Comparison of ENCODE assay signal across 2 cellular contexts in the genomic region with DNA sequence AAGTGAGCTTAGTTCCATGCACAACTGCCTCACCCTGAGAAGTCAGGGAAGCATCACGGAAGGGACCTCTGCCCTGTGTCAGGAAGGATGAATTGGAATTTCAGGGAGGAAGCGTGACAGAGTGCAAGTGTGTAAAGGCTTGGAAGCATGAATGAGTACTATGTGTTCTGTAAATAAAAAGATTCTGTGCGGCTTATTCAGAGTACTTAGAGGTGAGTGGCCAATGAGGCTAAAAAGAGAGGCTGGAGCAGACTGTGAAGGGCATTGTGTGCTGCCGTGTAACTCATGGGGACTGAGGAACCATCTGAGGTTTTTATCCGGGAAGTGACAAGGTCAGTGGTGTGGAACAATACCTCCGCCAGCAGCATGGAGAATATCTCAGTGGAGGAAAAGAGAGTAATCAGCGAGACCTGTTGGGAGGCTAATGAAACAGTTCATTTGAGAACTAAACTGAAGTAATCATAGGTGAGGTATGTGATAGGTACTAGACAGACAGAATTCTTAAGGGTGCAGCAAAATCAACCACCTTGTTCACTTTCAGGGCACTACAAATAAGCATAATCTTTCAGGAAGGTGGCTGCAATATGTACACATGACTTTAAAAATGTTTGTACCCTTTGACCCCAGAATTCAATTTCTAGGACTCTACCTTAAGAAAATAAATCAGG.
TF ChIP-seq lines count a peak whose summit lies in the region.

No MANE protein-coding gene starts in this region.

TF ChIP-seq in WTC11, 78 proteins besides CTCF, POLR2A, EP300 and RAD21 (continued from another document):
- TF ChIP-seq ZNF532 (CRISPR knock-in tag; IDR thresholded peaks at IDR 0.05; ENCODE audit: borderline replicate concordance) (no peak), NR3C1 (CRISPR knock-in tag; conservative IDR thresholded peaks at IDR 0.05; ENCODE audit: low read depth) (no peak), GTF2I (CRISPR knock-in tag; conservative IDR thresholded peaks at IDR 0.05) (no peak), ZNF425 (CRISPR knock-in tag; conservative IDR thresholded peaks at IDR 0.05) (no peak), FOXK1 (CRISPR knock-in tag; IDR thresholded peaks at IDR 0.05) (no peak), ZNF416 (CRISPR knock-in tag; IDR thresholded peaks at IDR 0.05) (no peak), NR2C2 (CRISPR knock-in tag; IDR thresholded peaks at IDR 0.05) (no peak), NFYB (CRISPR knock-in tag; conservative IDR thresholded peaks at IDR 0.05; ENCODE audit: low read depth) (no peak), ZNF121 (CRISPR knock-in tag; IDR thresholded peaks at IDR 0.05) (no peak), ZBTB21 (CRISPR knock-in tag; IDR thresholded peaks at IDR 0.05; ENCODE audit: borderline replicate concordance) (no peak)

TF ChIP-seq in HepG2, 621 proteins besides CTCF, POLR2A, EP300 and RAD21 (continued from another document):
- peak; percentile 68; the same call in 1 of the 2 replicates for TF ChIP-seq ZBTB43 (CRISPR knock-in tag; conservative IDR thresholded peaks at IDR 0.05)
- TF ChIP-seq ZNF232 (CRISPR knock-in tag; IDR thresholded peaks at IDR 0.05; ENCODE audit: borderline replicate concordance): no peak
- no peak for TF ChIP-seq ZNF501 (CRISPR knock-in tag; IDR thresholded peaks at IDR 0.05)
- TF ChIP-seq, protein P1, sequence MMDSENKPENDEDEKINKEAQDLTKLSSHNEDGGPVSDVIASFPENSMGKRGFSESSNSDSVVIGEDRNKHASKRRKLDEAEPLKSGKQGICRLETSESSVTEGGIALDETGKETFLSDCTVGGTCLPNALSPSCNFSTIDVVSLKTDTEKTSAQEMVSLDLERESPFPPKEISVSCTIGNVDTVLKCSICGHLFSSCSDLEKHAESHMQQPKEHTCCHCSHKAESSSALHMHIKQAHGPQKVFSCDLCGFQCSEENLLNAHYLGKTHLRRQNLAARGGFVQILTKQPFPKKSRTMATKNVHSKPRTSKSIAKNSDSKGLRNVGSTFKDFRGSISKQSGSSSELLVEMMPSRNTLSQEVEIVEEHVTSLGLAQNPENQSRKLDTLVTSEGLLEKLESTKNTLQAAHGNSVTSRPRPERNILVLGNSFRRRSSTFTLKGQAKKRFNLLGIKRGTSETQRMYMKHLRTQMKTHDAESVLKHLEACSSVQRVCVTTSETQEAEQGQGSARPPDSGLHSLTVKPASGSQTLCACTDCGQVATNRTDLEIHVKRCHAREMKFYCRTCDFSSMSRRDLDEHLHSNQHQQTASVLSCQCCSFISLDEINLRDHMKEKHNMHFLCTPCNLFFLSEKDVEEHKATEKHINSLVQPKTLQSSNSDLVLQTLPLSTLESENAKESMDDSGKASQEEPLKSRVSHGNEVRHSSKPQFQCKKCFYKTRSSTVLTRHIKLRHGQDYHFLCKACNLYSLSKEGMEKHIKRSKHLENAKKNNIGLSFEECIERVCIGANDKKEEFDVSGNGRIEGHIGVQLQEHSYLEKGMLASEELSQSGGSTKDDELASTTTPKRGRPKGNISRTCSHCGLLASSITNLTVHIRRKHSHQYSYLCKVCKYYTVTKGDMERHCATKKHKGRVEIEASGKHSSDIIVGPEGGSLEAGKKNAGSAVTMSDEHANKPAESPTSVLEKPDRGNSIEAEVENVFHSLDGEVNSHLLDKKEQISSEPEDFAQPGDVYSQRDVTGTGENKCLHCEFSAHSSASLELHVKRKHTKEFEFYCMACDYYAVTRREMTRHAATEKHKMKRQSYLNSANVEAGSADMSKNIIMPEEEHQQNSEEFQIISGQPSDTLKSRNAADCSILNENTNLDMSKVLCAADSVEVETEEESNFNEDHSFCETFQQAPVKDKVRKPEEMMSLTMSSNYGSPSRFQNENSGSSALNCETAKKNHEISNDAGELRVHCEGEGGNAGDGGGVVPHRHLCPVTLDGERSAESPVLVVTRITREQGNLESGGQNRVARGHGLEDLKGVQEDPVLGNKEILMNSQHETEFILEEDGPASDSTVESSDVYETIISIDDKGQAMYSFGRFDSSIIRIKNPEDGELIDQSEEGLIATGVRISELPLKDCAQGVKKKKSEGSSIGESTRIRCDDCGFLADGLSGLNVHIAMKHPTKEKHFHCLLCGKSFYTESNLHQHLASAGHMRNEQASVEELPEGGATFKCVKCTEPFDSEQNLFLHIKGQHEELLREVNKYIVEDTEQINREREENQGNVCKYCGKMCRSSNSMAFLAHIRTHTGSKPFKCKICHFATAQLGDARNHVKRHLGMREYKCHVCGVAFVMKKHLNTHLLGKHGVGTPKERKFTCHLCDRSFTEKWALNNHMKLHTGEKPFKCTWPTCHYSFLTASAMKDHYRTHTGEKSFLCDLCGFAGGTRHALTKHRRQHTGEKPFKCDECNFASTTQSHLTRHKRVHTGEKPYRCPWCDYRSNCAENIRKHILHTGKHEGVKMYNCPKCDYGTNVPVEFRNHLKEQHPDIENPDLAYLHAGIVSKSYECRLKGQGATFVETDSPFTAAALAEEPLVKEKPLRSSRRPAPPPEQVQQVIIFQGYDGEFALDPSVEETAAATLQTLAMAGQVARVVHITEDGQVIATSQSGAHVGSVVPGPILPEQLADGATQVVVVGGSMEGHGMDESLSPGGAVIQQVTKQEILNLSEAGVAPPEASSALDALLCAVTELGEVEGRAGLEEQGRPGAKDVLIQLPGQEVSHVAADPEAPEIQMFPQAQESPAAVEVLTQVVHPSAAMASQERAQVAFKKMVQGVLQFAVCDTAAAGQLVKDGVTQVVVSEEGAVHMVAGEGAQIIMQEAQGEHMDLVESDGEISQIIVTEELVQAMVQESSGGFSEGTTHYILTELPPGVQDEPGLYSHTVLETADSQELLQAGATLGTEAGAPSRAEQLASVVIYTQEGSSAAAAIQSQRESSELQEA (CRISPR knock-in tag; IDR thresholded peaks at IDR 0.05; ENCODE audit: not compliant biosample characterization): no peak
